In the genomic region with DNA sequence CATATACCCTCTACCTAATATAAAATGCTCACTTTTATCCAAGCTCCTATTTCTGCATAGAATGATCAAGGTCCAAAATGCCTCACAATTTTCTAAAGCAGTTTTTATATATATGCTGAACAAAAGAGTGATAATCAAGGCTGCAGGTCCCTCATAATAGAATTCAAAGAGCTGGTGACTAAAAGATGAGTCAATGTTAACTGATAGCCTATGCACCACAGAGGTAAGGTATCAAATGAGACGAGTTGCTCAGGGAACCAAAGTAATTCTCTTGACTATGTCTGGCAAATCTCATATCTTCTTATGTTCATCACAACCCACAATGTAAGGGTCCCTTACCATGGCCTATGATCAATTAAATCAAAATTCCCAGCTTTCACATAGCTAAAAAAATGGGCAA, we compare ENCODE assay signal across 18 cellular contexts. TPM values are rescaled to one million over a fixed set of nuclear protein-coding genes. Genes with fewer than 3 reads are reported as not detected.
DNase-seq lines count a peak whose midpoint lies in the region; ATAC-seq, FAIRE-seq and TF ChIP-seq lines count a peak whose summit lies in the region.
"Had no signal": no experiment of that assay in that cellular context is flagged by ENCODE, and none has a peak within 500 bp of the region (broad histone marks: within the 10 kb centered on the region; RNA-seq: fewer than 3 reads in every experiment).

No MANE protein-coding gene starts in this region.

- no peak for FAIRE-seq in A549 (lab: Jason Lieb, UNC)
- FAIRE-seq in H54 (lab: Jason Lieb, UNC), result peak; percentile 88
- no peak for FAIRE-seq in kidney (lab: Jason Lieb, UNC)

- H3K9me3 ChIP-seq in A549, result no peaks in the 10 kb centered on the region
- H3K9me3 ChIP-seq in kidney (ENCODE audit: control insufficient read depth in 1 of 2, low read length in 2 of 2), result no peaks in the 10 kb centered on the region
- H3K9me3 ChIP-seq in MM.1S (replicated peaks; ENCODE audit: insufficient read depth, low read length), result no peaks in the 10 kb centered on the region
- H3K9me3 ChIP-seq in left lung, result no peaks in the 10 kb centered on the region
- H3K9me3 ChIP-seq: SJCRH30 had no signal

- intact Hi-C loops in kidney (cut with DNase I) (no loop called here), left lung (cut with DNase I) (no loop called here)
- intact Hi-C loops in activated naive CD4-positive, alpha-beta T cell treated with anti-CD3 and anti-CD28 coated beads for 36 hours (cut with micrococcal nuclease), result no loop called here

- no peak overlapping the region for H3K4me3 Mint-ChIP-seq in activated naive CD4-positive, alpha-beta T cell treated with anti-CD3 and anti-CD28 coated beads for 36 hours
- H3K4me3 Mint-ChIP-seq: IgD-negative memory B cell, neural crest cell had no signal

- no peak for TF ChIP-seq CTCF in A549 (IDR thresholded peaks at IDR 0.05)
- TF ChIP-seq CTCF in kidney (IDR thresholded peaks at IDR 0.05; ENCODE audit: borderline replicate concordance, extremely low read depth, insufficient read depth), result no peak
- TF ChIP-seq CTCF in MM.1S (IDR thresholded peaks at IDR 0.05; ENCODE audit: low read length), result no peak
- no peak for TF ChIP-seq CTCF in left lung (IDR thresholded peaks at IDR 0.05)

- POLR2A ChIA-PET in A549 (lab: Yijun Ruan, JAX), result interaction anchor here (0.5 to 2.0 kb wide), 5 partner anchors 10 to 46 kb away, joined by 3 to 7 read pairs (median 4); no protein-coding TSS in a partner anchor

- H3K4me1 ChIP-seq in A549 (peaks cover 76% of the 10 kb centered on the region), kidney (ENCODE audit: control insufficient read depth in 1 of 2, insufficient read depth in 1 of 2, low read depth in 1 of 2, low read length in 2 of 2) (peaks cover 8 to 10% of the 10 kb centered on the region in 2 donors), MM.1S (ENCODE audit: low read length) (no peaks in the 10 kb centered on the region), left lung (peaks cover 18 to 63% of the 10 kb centered on the region in 2 donors)

- H3K9ac ChIP-seq in kidney (ENCODE audit: low read length in 2 of 2) (no peak overlapping the region), MM.1S (ENCODE audit: low read length) (no peak overlapping the region)

- peaks cover 2% of the 10 kb centered on the region for H3K36me3 Mint-ChIP-seq in activated naive CD4-positive, alpha-beta T cell treated with anti-CD3 and anti-CD28 coated beads for 36 hours (ENCODE audit: low read depth)

- H3K27me3 ChIP-seq in MM.1S (replicated peaks; ENCODE audit: insufficient read depth, low read length) (no peaks in the 10 kb centered on the region), left lung (no peaks in the 10 kb centered on the region)
- H3K27me3 ChIP-seq: SJCRH30 had no signal

- peaks cover 46% of the 10 kb centered on the region for H3K4me1 Mint-ChIP-seq in activated naive CD4-positive, alpha-beta T cell treated with anti-CD3 and anti-CD28 coated beads for 36 hours (ENCODE audit: low read depth)

- H3K27ac ChIP-seq in A549, result peak overlapping the region; percentile 90 to 92
- H3K27ac ChIP-seq in kidney (ENCODE audit: low read depth in 2 of 2, low read length in 2 of 2), result peak overlapping the region; percentile 2 to 44
- no peak overlapping the region for H3K27ac ChIP-seq in MM.1S (ENCODE audit: low read length)
- no peak overlapping the region for H3K27ac ChIP-seq in left lung
- H3K27ac ChIP-seq: SJCRH30 had no signal

- ATAC-seq in A549 (peak in 1 of 2 experiments; percentile 65; a peak in 3 of 6 replicates), GM18868 (IDR thresholded peaks at IDR 0.05; ENCODE audit: unreplicated experiment) (no peak), left lung (no peak)

- H4K20me1 ChIP-seq in MM.1S (ENCODE audit: insufficient read depth, low read length), result no peaks in the 10 kb centered on the region

- WGBS in A549 (ENCODE audit: missing lambda C conversion rate), result 0% methylated on average over 1 of the region's 1 CpG

- TF ChIP-seq RAD21 in A549 (conservative IDR thresholded peaks at IDR 0.05 in 1 of 2, IDR thresholded peaks at IDR 0.05 in 1 of 2), result no peak

- H3K79me2 ChIP-seq in MM.1S (ENCODE audit: low read length), result peaks cover 82% of the 10 kb centered on the region

- no peaks in the 10 kb centered on the region for H3F3A ChIP-seq in MM.1S (ENCODE audit: insufficient read depth, low read length)

- no peaks in the 10 kb centered on the region for H3K36me3 ChIP-seq in kidney (ENCODE audit: control insufficient read depth in 1 of 2, insufficient read depth in 2 of 2, low read length in 2 of 2)
- no peaks in the 10 kb centered on the region for H3K36me3 ChIP-seq in MM.1S (replicated peaks; ENCODE audit: insufficient read depth, low read length)
- H3K36me3 ChIP-seq in left lung, result no peaks in the 10 kb centered on the region

- H3K27ac Mint-ChIP-seq in activated naive CD4-positive, alpha-beta T cell treated with anti-CD3 and anti-CD28 coated beads for 36 hours, result no peak overlapping the region
- H3K27ac Mint-ChIP-seq: IgD-negative memory B cell had no signal

- no peaks in the 10 kb centered on the region for H3K9me2 ChIP-seq in MM.1S (replicated peaks; ENCODE audit: insufficient read depth, low read length)

- no peaks in the 10 kb centered on the region for H3K27me3 Mint-ChIP-seq in activated naive CD4-positive, alpha-beta T cell treated with anti-CD3 and anti-CD28 coated beads for 36 hours (ENCODE audit: low read depth)
- H3K27me3 Mint-ChIP-seq: IgD-negative memory B cell had no signal

- DNase-seq in A549 (ENCODE audit: low read depth in 1 of 2, low spot score in 1 of 2) (no peak), H54 (ENCODE audit: insufficient read length, low spot score) (no peak), SW480 (ENCODE audit: low spot score) (peak; percentile 35), kidney (no peak), MM.1S (no peak), left lung (no peak)
- no peak for DNase-seq in activated naive CD4-positive, alpha-beta T cell treated with anti-CD3 and anti-CD28 coated beads for 36 hours
- DNase-seq: activated CD4-positive, alpha-beta T cell treated with anti-CD3 and anti-CD28 coated beads, Interleukin-2, amount 50 U/mL, for 48 hours; DMS 273 treated with DMSO at 0.1 percent for 48 hours; GOT3; NCI-H1105 treated with DMSO at 0.1 percent for 48 hours; SJCRH30; stimulated activated CD4-positive, alpha-beta T cell treated with anti-CD3 and anti-CD28 coated beads, Interleukin-2, amount 100 ng/mL, for 24 hours; trophoblast cell had no signal

- H2AFZ ChIP-seq in MM.1S (ENCODE audit: low read length), result no peak overlapping the region

- no peak for TF ChIP-seq EP300 in A549 (IDR thresholded peaks at IDR 0.05)

- H3K4me2 ChIP-seq in A549 (peak overlapping the region; percentile 92), MM.1S (ENCODE audit: low read depth, low read length) (no peak overlapping the region)

- H3K9me3 Mint-ChIP-seq in activated naive CD4-positive, alpha-beta T cell treated with anti-CD3 and anti-CD28 coated beads for 36 hours, result no peaks in the 10 kb centered on the region
- H3K9me3 Mint-ChIP-seq: IgD-negative memory B cell, neural crest cell had no signal

- CTCF ChIA-PET in A549 (lab: Yijun Ruan, JAX), result interaction anchor here (1.1 to 1.6 kb wide), 3 partner anchors 10 to 733 kb away, joined by 3 to 10 read pairs (median 5); no protein-coding TSS in a partner anchor
- CTCF ChIA-PET in activated naive CD4-positive, alpha-beta T cell treated with anti-CD3 and anti-CD28 coated beads for 36 hours (lab: Charles Lee), result interaction anchor here (0.7 to 1.6 kb wide), 2 partner anchors 44 to 143 kb away, joined by 4 to 5 read pairs; no protein-coding TSS in a partner anchor

- peak overlapping the region; percentile 25 for H3K4me3 ChIP-seq in A549
- no peak overlapping the region for H3K4me3 ChIP-seq in kidney (ENCODE audit: low read length in 2 of 2)
- H3K4me3 ChIP-seq in MM.1S (ENCODE audit: low read length), result no peak overlapping the region
- H3K4me3 ChIP-seq in left lung, result no peak overlapping the region
- H3K4me3 ChIP-seq: lung, SJCRH30 had no signal

- TF ChIP-seq POLR2A in A549 (IDR thresholded peaks at IDR 0.05; ENCODE audit: low read length) (no peak), H54 (IDR thresholded peaks at IDR 0.05; ENCODE audit: low read depth, low read length) (no peak)

TF ChIP-seq in A549, 52 proteins besides CTCF, POLR2A, EP300 and RAD21:
- TF ChIP-seq FOSL2 (IDR thresholded peaks at IDR 0.05) (peak; percentile 70), FOSL2 (CRISPR knock-in tag; IDR thresholded peaks at IDR 0.05) (peak; percentile 72), ESRRA (IDR thresholded peaks at IDR 0.05; ENCODE audit: borderline replicate concordance, low read length) (no peak), KDM5A (IDR thresholded peaks at IDR 0.05) (no peak), CHD2 (IDR thresholded peaks at IDR 0.05; ENCODE audit: low read length, partially characterized antibody) (no peak), NFE2L2 (conservative IDR thresholded peaks at IDR 0.05; ENCODE audit: low read length) (no peak), RARB (CRISPR knock-in tag; IDR thresholded peaks at IDR 0.05) (no peak), JUNB (IDR thresholded peaks at IDR 0.05) (peak; percentile 64)

RNA-seq across cellular contexts. Expression of a gene that starts 15.2 kb away (rescaled TPM):
- polyA plus RNA-seq in A549 (2011; rRNA removed) (76.1 and 76.7 TPM in 2 replicates), A549 (2017; fragmentation: RNase III; extraction: RNeasy Plus Mini Kit Qiagen cat#74134 plus additional on column Dnase treatment) (24.7 to 27.4 TPM (median 27.3 TPM) in 3 replicates), kidney (ENCODE audit: insufficient read depth, low read depth, low replicate concordance) (7.4 TPM)
- 10.0 and 11.2 TPM in 2 replicates for polyA plus RNA-seq in A549 (2012; cell fraction: cytosol; rRNA removed)
- polyA plus RNA-seq in A549 (2012; cell fraction: nucleus; rRNA removed), result 4.0 and 4.3 TPM in 2 replicates
- 90.9 and 93.1 TPM in 2 replicates for polyA minus RNA-seq in A549 (2011; rRNA and poly(A)+ RNA removed)
- total RNA-seq in kidney (41.9 TPM), left lung (10 to 100 TPM; 32.4 to 38.2 TPM)
- total RNA-seq in activated naive CD4-positive, alpha-beta T cell treated with anti-CD3 and anti-CD28 coated beads for 36 hours, result 10 to 100 TPM; 13.6 to 15.8 TPM

Comparison
In these comparisons a context has a peak if more than half of its experiments do, and no peak if none do; other contexts are left out.
1. H3K27ac ChIP-seq: peak in A549 (2 of 2) and kidney (2 of 2); none in MM.1S (single experiment) and left lung (0 of 2).